ENCODE assay signal across 8 cellular contexts in genomic region chr7:111486472-111487142, GRCh38.
DNase-seq lines count a peak whose midpoint lies in the region; ATAC-seq and TF ChIP-seq lines count a peak whose summit lies in the region.

No MANE protein-coding gene starts in this region.

- no peak for TF ChIP-seq EP300 in gastroesophageal sphincter (IDR thresholded peaks at IDR 0.05)

- peak; percentile 45 for DNase-seq in NCI-H1436 (lab: John Stamatoyannopoulos, UW)
- DNase-seq in NCI-H1436 treated with DMSO at 0.1 percent for 48 hours (lab: John Stamatoyannopoulos, UW) = no peak
- peak; percentile 33 to 68 for DNase-seq in HAP-1 (ENCODE audit: low spot score in 2 of 2)
- DNase-seq in NCI-H1417 (lab: John Stamatoyannopoulos, UW) = peak; percentile 38 to 88 (median 76)
- peak; percentile 62 for DNase-seq in SW480 (ENCODE audit: low spot score)
- peak; percentile 66 for DNase-seq in retina

- H3K9me3 ChIP-seq in HAP-1 (no peaks in the 10 kb centered on the region), gastroesophageal sphincter (no peaks in the 10 kb centered on the region)

- H3K36me3 ChIP-seq in HAP-1 (replicated peaks) (no peaks in the 10 kb centered on the region), gastroesophageal sphincter (no peaks in the 10 kb centered on the region)

- in situ Hi-C loops in HAP-1 (cut with MboI; ENCODE audit: low sequenced_read_pairs) = loop anchor here (25.0 kb wide), 1 partner anchor 399 kb away; the partner anchor contains the start of gene LRRN3

- TF ChIP-seq POLR2A in gastroesophageal sphincter (IDR thresholded peaks at IDR 0.05) = no peak

- peak; percentile 42 to 74 (median 64) for TF ChIP-seq CTCF in gastroesophageal sphincter (IDR thresholded peaks at IDR 0.05)

- ATAC-seq in gastroesophageal sphincter (no peak), HG03039 (IDR thresholded peaks at IDR 0.05; ENCODE audit: unreplicated experiment) (no peak)

- H3K27me3 ChIP-seq in HAP-1 (ENCODE audit: low read depth) (no peaks in the 10 kb centered on the region), gastroesophageal sphincter (no peaks in the 10 kb centered on the region)

- H3K27ac ChIP-seq in gastroesophageal sphincter = no peak overlapping the region

- H3K4me3 ChIP-seq in HAP-1 = no peak overlapping the region
- H3K4me3 ChIP-seq in gastroesophageal sphincter = no peak overlapping the region

- no peaks in the 10 kb centered on the region for H3K4me1 ChIP-seq in HAP-1
- H3K4me1 ChIP-seq in gastroesophageal sphincter = no peaks in the 10 kb centered on the region
